Comparison of ENCODE assay signal across 10 cellular contexts in genomic region chr19:45790942-45791341, GRCh38. TPM values are rescaled to one million over a fixed set of nuclear protein-coding genes. Genes with fewer than 3 reads are reported as not detected.
A peak's percentile ranks its signal among the peaks of the same experiment; 100 is the strongest.
DNase-seq lines count a peak whose midpoint lies in the region; ATAC-seq and TF ChIP-seq lines count a peak whose summit lies in the region.
"Had no signal": no experiment of that assay in that cellular context is flagged by ENCODE, and none has a peak within 500 bp of the region (broad histone marks: within the 10 kb centered on the region; RNA-seq: fewer than 3 reads in every experiment).

No MANE protein-coding gene starts in this region.

- intact Hi-C loops in PC-9 (cut with micrococcal nuclease; ENCODE audit: unreplicated experiment) (no loop called here), spleen (cut with DNase I; ENCODE audit: low total_unique reads) (no loop called here)

- H3K4me1 ChIP-seq in PC-9 (replicated peaks; ENCODE audit: insufficient read depth) (peaks cover 18% of the 10 kb centered on the region), spleen (peaks cover 18 to 41% (median 30%) of the 10 kb centered on the region in 6 donors)

- no peaks in the 10 kb centered on the region for H3K9me3 ChIP-seq in PC-9 (ENCODE audit: insufficient read depth, low read depth)
- no peaks in the 10 kb centered on the region for H3K9me3 ChIP-seq in spleen

- no peak overlapping the region for H2AFZ ChIP-seq in PC-9

- H4K20me1 ChIP-seq in PC-9 (ENCODE audit: insufficient read depth) = no peaks in the 10 kb centered on the region

- no peak for TF ChIP-seq CTCF in PC-9 (conservative IDR thresholded peaks at IDR 0.05)
- no peak for TF ChIP-seq CTCF in coronary artery (IDR thresholded peaks at IDR 0.05)
- no peak for TF ChIP-seq CTCF in spleen (IDR thresholded peaks at IDR 0.05 in 8 of 11, conservative IDR thresholded peaks at IDR 0.05 in 3 of 11)

- WGBS in spleen, 5 donors = 31 to 37% (median 33%) methylated on average over 8 of the region's 8 CpGs

- H3K9me2 ChIP-seq in PC-9 (ENCODE audit: insufficient read depth) = no peaks in the 10 kb centered on the region

- H3K27ac ChIP-seq in PC-9 (no peak overlapping the region), coronary artery (no peak overlapping the region), spleen (peak overlapping the region in 2 of 8 donors; percentile 83 to 85)

- H3K4me3 ChIP-seq in PC-9 (peak overlapping the region; percentile 93; the same call in 1 of the 2 replicates), coronary artery (peak overlapping the region; percentile 93), spleen (peak overlapping the region in 3 of 8 donors; percentile 19 to 88 (median 60))

- TSS peak; percentile 32 for BruUV-seq in PC-9 (replicated peaks; lab: Mats Ljungman, UMichigan)

- H3K4me2 ChIP-seq in PC-9 = peak overlapping the region; percentile 95

- CTCF ChIA-PET in PC-9 (lab: Charles Lee) = interaction anchor here (0.6 kb wide), 1 partner anchor 9 kb away, joined by 3 read pairs; no protein-coding TSS in a partner anchor

- H3K36me3 ChIP-seq in PC-9 (ENCODE audit: low read depth) = peaks cover 13% of the 10 kb centered on the region
- peaks cover 0 to 50% (median 44%) of the 10 kb centered on the region in 6 donors for H3K36me3 ChIP-seq in spleen

- no peak for ATAC-seq in HG03439 (IDR thresholded peaks at IDR 0.05; ENCODE audit: unreplicated experiment)

- DNase-seq in activated CD8-positive, alpha-beta memory T cell treated with anti-CD3 and anti-CD28 coated beads for 24 hours = peak; percentile 70
- DNase-seq in activated CD8-positive, alpha-beta memory T cell treated with anti-CD3 and anti-CD28 coated beads, Interleukin-2, amount 50 U/mL, for 4 hours = no peak
- no peak for DNase-seq in PC-9
- DNase-seq in coronary artery (ENCODE audit: low spot score) = no peak
- DNase-seq in spleen = peak; percentile 80
- DNase-seq in occipital lobe (lab: John Stamatoyannopoulos, UW) = no peak
- DNase-seq in NCI-H1436 treated with DMSO at 0.1 percent for 48 hours (lab: John Stamatoyannopoulos, UW) = no peak

- H3K79me2 ChIP-seq in PC-9 (ENCODE audit: low read depth) = peaks cover 28% of the 10 kb centered on the region

- POLR2A ChIA-PET in PC-9 (lab: Charles Lee; ENCODE audit: unreplicated experiment) = interaction anchor here (0.7 kb wide), 1 partner anchor 10 kb away, joined by 5 read pairs; no protein-coding TSS in a partner anchor

- H3K27me3 ChIP-seq in PC-9 (ENCODE audit: insufficient read depth, low read depth) (no peaks in the 10 kb centered on the region), spleen (replicated peaks in 1 of 7) (peaks cover 0 to 76% (median 0%) of the 10 kb centered on the region in 7 donors)

- peaks cover 8% of the 10 kb centered on the region; the same call in 1 of the 2 replicates for H3F3A ChIP-seq in PC-9 (ENCODE audit: insufficient read depth, low read depth)

- TF ChIP-seq POLR2A in spleen (IDR thresholded peaks at IDR 0.05) = no peak

RNA-seq across cellular contexts. Expression of gene DMWD, which starts 1.7 kb away (rescaled TPM):
- total RNA-seq in PC-9 (2021) = 66.7 and 71.1 TPM in 2 replicates
- 10 to 100 TPM; 35.1 to 57.0 (median 48.4) TPM for total RNA-seq in spleen
- 10 to 100 TPM in 1 of 3 donors, 1 to 10 TPM in 2; 6.4 to 36.1 (median 6.7) TPM for polyA plus RNA-seq in spleen
- total RNA-seq in occipital lobe = 41.0 TPM

RNA-seq across cellular contexts. Expression of gene DMPK, which starts 8.7 kb away (rescaled TPM):
- total RNA-seq in PC-9 (2021) = 110 and 132 TPM in 2 replicates
- 10 to 100 TPM; 22.2 to 54.6 (median 32.7) TPM for total RNA-seq in spleen
- polyA plus RNA-seq in spleen = 100 to 1,000 TPM in 1 of 3 donors, 10 to 100 TPM in 2; 17.9 to 147 (median 38.1) TPM
- total RNA-seq in occipital lobe = 16.7 TPM

RNA-seq across cellular contexts. Expression of gene SIX5, which starts 21.9 kb away (rescaled TPM):
- 27.6 and 31.1 TPM in 2 replicates for total RNA-seq in PC-9 (2021)
- total RNA-seq in spleen = 10 to 100 TPM in 2 of 7 donors, 1 to 10 TPM in 5; 6.5 to 13.2 (median 8.5) TPM
- 1 to 10 TPM; 4.4 to 8.9 (median 5.2) TPM for polyA plus RNA-seq in spleen
- total RNA-seq in occipital lobe = 1.2 TPM

RNA-seq across cellular contexts. Expression of gene RSPH6A, which starts 24.2 kb away (rescaled TPM):
- total RNA-seq in PC-9 (2021) (0.38 and 0.39 TPM in 2 replicates), spleen (under 1 TPM in 3 of 7 donors, not detected in 4; 0.19 to 0.41 (median 0.33) TPM), occipital lobe (0.16 TPM)
- polyA plus RNA-seq in spleen = under 1 TPM in 1 of 3 donors, not detected in 2; 0.13 TPM
- total RNA-seq: urinary bladder had no signal
- polyA plus RNA-seq: urinary bladder had no signal

RNA-seq across cellular contexts. Expression of gene MEIOSIN, which starts 57.7 kb away (rescaled TPM):
- total RNA-seq in PC-9 (2021) = not detected in 2 replicates
- not detected for total RNA-seq in spleen
- under 1 TPM in 1 of 3 donors, not detected in 2; 0.02 TPM for polyA plus RNA-seq in spleen
- total RNA-seq in occipital lobe = not detected
- total RNA-seq: H1, urinary bladder had no signal
- polyA plus RNA-seq: urinary bladder had no signal

Comparison
In these comparisons a context has a peak if more than half of its experiments do, and no peak if none do; other contexts are left out.
1. DNase-seq: peak in activated CD8-positive, alpha-beta memory T cell treated with anti-CD3 and anti-CD28 coated beads for 24 hours (single experiment) and spleen (single experiment); none in activated CD8-positive, alpha-beta memory T cell treated with anti-CD3 and anti-CD28 coated beads, Interleukin-2, amount 50 U/mL, for 4 hours (single experiment), PC-9 (0 of 2), coronary artery (single experiment), occipital lobe (single experiment) and NCI-H1436 treated with DMSO at 0.1 percent for 48 hours (single experiment).